15 cellular contexts compared by ENCODE assay signal in the genomic region with DNA sequence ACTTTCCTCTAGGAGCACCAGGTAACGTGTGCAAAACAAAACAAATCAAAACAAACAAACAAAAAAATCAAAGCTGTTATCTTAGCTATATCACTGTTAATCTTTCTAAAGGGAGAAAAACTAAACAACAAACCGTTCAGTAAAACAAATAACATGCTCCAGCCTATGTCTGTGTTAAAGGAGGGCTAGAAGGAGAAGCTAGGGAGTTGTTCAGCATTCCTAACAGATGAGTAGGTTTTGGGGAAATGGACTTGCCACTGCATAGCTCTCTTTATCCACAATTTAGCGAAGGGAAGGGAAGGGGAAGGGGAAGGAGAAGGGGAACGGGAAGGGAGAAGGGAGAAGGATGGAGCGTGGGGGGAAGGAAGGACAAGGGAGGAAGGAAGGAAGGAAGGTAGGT.
DNase-seq lines count a peak whose midpoint lies in the region; ATAC-seq, FAIRE-seq and TF ChIP-seq lines count a peak whose summit lies in the region.
"Had no signal": no experiment of that assay in that cellular context is flagged by ENCODE, and none has a peak within 500 bp of the region (broad histone marks: within the 10 kb centered on the region; RNA-seq: fewer than 3 reads in every experiment).

No MANE protein-coding gene starts in this region.

- no peaks in the 10 kb centered on the region for H3K9me3 ChIP-seq in astrocyte (ENCODE audit: insufficient read depth, low read depth, low read length)
- no peaks in the 10 kb centered on the region for H3K9me3 ChIP-seq in smooth muscle cell (replicated peaks; ENCODE audit: low read depth)
- no peaks in the 10 kb centered on the region for H3K9me3 ChIP-seq in suprapubic skin
- H3K9me3 ChIP-seq: colonic mucosa had no signal

- H3F3A ChIP-seq in smooth muscle cell (ENCODE audit: low read depth) = peaks cover 14% of the 10 kb centered on the region

- H3K36me3 ChIP-seq in astrocyte (ENCODE audit: insufficient read depth, low read length) = no peaks in the 10 kb centered on the region
- no peaks in the 10 kb centered on the region for H3K36me3 ChIP-seq in smooth muscle cell (ENCODE audit: low read depth)
- no peaks in the 10 kb centered on the region for H3K36me3 ChIP-seq in suprapubic skin
- H3K36me3 ChIP-seq: colonic mucosa had no signal

- no peak for TF ChIP-seq POLR2A in suprapubic skin (IDR thresholded peaks at IDR 0.05)

- peak; percentile 40 for DNase-seq in HFFc6
- peak; percentile 70 for DNase-seq in astrocyte (ENCODE audit: low read depth)
- DNase-seq in foreskin keratinocyte = peak; percentile 76 to 89
- DNase-seq in smooth muscle cell (lab: John Stamatoyannopoulos, UW; ENCODE audit: unreplicated experiment) = no peak
- no peak for DNase-seq in suprapubic skin (ENCODE audit: low spot score in 2 of 2)
- no peak for DNase-seq in NCI-H2196 (lab: John Stamatoyannopoulos, UW; ENCODE audit: unreplicated experiment)
- no peak for DNase-seq in stimulated activated CD4-positive, alpha-beta T cell treated with anti-CD3 and anti-CD28 coated beads, Interleukin-4, amount 100 ng/mL, for 4 hours
- no peak for DNase-seq in putamen (ENCODE audit: low spot score)
- DNase-seq: activated CD8-positive, alpha-beta memory T cell treated with anti-CD3 and anti-CD28 coated beads, Interleukin-2, amount 50 U/mL, for 48 hours; CD8-positive, alpha-beta T cell; colonic mucosa; left cardiac atrium; NCI-H2081 had no signal

- H3K4me3 Mint-ChIP-seq in HFFc6 (peak overlapping the region; percentile 29), astrocyte (ENCODE audit: unreplicated experiment) (no peak overlapping the region)
- H3K4me3 Mint-ChIP-seq: activated naive CD8-positive, alpha-beta T cell; CD8-positive, alpha-beta T cell had no signal

- H3K79me2 ChIP-seq in astrocyte (ENCODE audit: insufficient read depth, low read length) (no peaks in the 10 kb centered on the region), smooth muscle cell (ENCODE audit: low read depth) (no peaks in the 10 kb centered on the region)

- H3K36me3 Mint-ChIP-seq in HFFc6 (ENCODE audit: low read depth) = peaks cover 14% of the 10 kb centered on the region
- H3K36me3 Mint-ChIP-seq in astrocyte (ENCODE audit: low read depth, unreplicated experiment) = no peaks in the 10 kb centered on the region
- H3K36me3 Mint-ChIP-seq: activated naive CD8-positive, alpha-beta T cell; CD8-positive, alpha-beta T cell had no signal

- peak overlapping the region; percentile 69 for H3K27ac ChIP-seq in astrocyte (ENCODE audit: low read depth, low read length)
- H3K27ac ChIP-seq in foreskin keratinocyte = peak overlapping the region; percentile 75
- H3K27ac ChIP-seq in smooth muscle cell (ENCODE audit: low read depth) = peak overlapping the region; percentile 84
- no peak overlapping the region for H3K27ac ChIP-seq in suprapubic skin
- H3K27ac ChIP-seq: colonic mucosa, HL-60 had no signal

- 14% methylated on average over 3 of the region's 5 CpGs for WGBS in smooth muscle cell (ENCODE audit: low lambda C conversion rate)
- WGBS in suprapubic skin = 59% methylated on average over 3 of the region's 5 CpGs

- H3K4me2 ChIP-seq in astrocyte (ENCODE audit: low read length) = peak overlapping the region; percentile 49
- H3K4me2 ChIP-seq in smooth muscle cell = peak overlapping the region; percentile 54

- no peak for TF ChIP-seq EP300 in suprapubic skin (IDR thresholded peaks at IDR 0.05)

- H3K4me1 ChIP-seq in astrocyte (ENCODE audit: insufficient read depth, low read length) (peaks cover 17% of the 10 kb centered on the region), foreskin keratinocyte (peaks cover 38% of the 10 kb centered on the region), smooth muscle cell (ENCODE audit: low read depth) (peaks cover 15% of the 10 kb centered on the region), suprapubic skin (peaks cover 22% of the 10 kb centered on the region)
- H3K4me1 ChIP-seq: colonic mucosa had no signal

- H3K4me3 ChIP-seq in astrocyte (ENCODE audit: insufficient read depth, low read depth, low read length) (no peak overlapping the region), smooth muscle cell (no peak overlapping the region), suprapubic skin (no peak overlapping the region)
- H3K4me3 ChIP-seq: colonic mucosa had no signal

- H2AFZ ChIP-seq in astrocyte (ENCODE audit: low read depth, low read length) (peak overlapping the region; percentile 33), smooth muscle cell (ENCODE audit: low read depth) (peak overlapping the region; percentile 35)

- no peak for TF ChIP-seq CTCF in HFFc6 (IDR thresholded peaks at IDR 0.05)
- TF ChIP-seq CTCF in astrocyte (IDR thresholded peaks at IDR 0.05; ENCODE audit: insufficient read depth, low read depth, low read length) = no peak
- no peak for TF ChIP-seq CTCF in foreskin keratinocyte (conservative IDR thresholded peaks at IDR 0.05)
- no peak for TF ChIP-seq CTCF in smooth muscle cell (IDR thresholded peaks at IDR 0.05; ENCODE audit: borderline replicate concordance, insufficient read depth, poor library complexity, severe bottlenecking)
- no peak for TF ChIP-seq CTCF in suprapubic skin (IDR thresholded peaks at IDR 0.05)

- H3K27ac Mint-ChIP-seq in HFFc6 = peak overlapping the region; percentile 84
- H3K27ac Mint-ChIP-seq in astrocyte (ENCODE audit: unreplicated experiment) = peak overlapping the region; percentile 95
- H3K27ac Mint-ChIP-seq: activated naive CD8-positive, alpha-beta T cell; CD8-positive, alpha-beta T cell had no signal

- no peaks in the 10 kb centered on the region for H3K27me3 Mint-ChIP-seq in HFFc6 (ENCODE audit: insufficient read depth)
- H3K27me3 Mint-ChIP-seq in astrocyte (ENCODE audit: low read depth, unreplicated experiment) = no peaks in the 10 kb centered on the region

- H3K4me1 Mint-ChIP-seq in HFFc6 (ENCODE audit: low read depth) (peaks cover 47% of the 10 kb centered on the region), astrocyte (ENCODE audit: low read depth, unreplicated experiment) (peaks cover 31% of the 10 kb centered on the region)

- H3K27me3 ChIP-seq in astrocyte (ENCODE audit: insufficient read depth, low read length) (no peaks in the 10 kb centered on the region), foreskin keratinocyte (no peaks in the 10 kb centered on the region), smooth muscle cell (ENCODE audit: low read depth) (no peaks in the 10 kb centered on the region), suprapubic skin (no peaks in the 10 kb centered on the region)
- H3K27me3 ChIP-seq: colonic mucosa had no signal

- peak; percentile 79 for ATAC-seq in foreskin keratinocyte
- ATAC-seq: CD8-positive, alpha-beta T cell had no signal

- H3K9ac ChIP-seq in astrocyte (ENCODE audit: low read length) (peak overlapping the region; percentile 58), smooth muscle cell (ENCODE audit: low read depth) (peak overlapping the region; percentile 21)

- peak; percentile 47 for FAIRE-seq in astrocyte (lab: Jason Lieb, UNC)

- H3K9me3 Mint-ChIP-seq in HFFc6 (peaks cover 4% of the 10 kb centered on the region), astrocyte (ENCODE audit: unreplicated experiment) (peaks cover 5% of the 10 kb centered on the region)
- H3K9me3 Mint-ChIP-seq: CD8-positive, alpha-beta T cell had no signal

- H4K20me1 ChIP-seq in astrocyte (ENCODE audit: insufficient read depth, low read length) (no peaks in the 10 kb centered on the region), smooth muscle cell (ENCODE audit: low read depth) (no peaks in the 10 kb centered on the region)

Comparison
In these comparisons a context has a peak if more than half of its experiments do, and no peak if none do; other contexts are left out.
1. DNase-seq: peak in HFFc6 (single experiment), astrocyte (single experiment) and foreskin keratinocyte (2 of 2); none in smooth muscle cell (single experiment), suprapubic skin (0 of 2), NCI-H2196 (single experiment), stimulated activated CD4-positive, alpha-beta T cell treated with anti-CD3 and anti-CD28 coated beads, Interleukin-4, amount 100 ng/mL, for 4 hours (0 of 2) and putamen (single experiment).